Comparison of ENCODE assay signal across 10 cellular contexts in the genomic region with DNA sequence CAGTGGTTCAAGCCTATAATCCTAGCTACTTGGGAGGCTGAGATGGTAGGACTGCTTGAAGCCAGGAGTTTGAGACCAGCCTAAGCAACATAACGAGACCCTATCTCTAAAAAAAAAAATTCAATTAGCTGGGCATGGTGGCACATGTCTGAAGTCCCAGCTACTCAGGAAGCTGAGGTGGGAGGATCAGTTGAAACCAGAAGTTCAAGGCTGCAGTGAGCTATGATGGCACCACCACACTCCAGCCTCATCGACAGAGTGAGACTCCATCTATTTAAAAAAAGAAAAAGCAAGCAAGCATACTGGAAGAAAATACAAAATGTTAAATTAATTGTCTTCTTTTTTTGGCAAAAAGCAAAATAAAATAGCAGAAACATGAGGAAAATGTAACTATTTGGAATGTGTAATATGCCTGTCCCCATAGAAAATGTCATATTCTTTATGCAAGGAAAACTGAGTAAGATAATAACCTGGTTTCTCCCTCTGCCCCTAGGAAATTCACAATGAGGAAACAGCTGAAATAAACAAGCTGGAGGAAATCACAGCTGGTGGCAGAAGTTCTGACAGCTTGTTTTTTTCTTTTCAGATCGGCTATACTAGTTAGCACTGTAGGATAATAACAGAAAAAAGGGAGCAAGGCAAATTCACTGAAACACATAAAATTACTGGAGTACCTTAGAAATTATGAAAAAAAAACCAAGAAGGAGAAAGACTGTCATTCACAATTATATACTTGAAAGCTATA. TPM values are rescaled to one million over a fixed set of nuclear protein-coding genes. Genes with fewer than 3 reads are reported as not detected.
DNase-seq lines count a peak whose midpoint lies in the region; ATAC-seq and TF ChIP-seq lines count a peak whose summit lies in the region.
"Had no signal": no experiment of that assay in that cellular context is flagged by ENCODE, and none has a peak within 500 bp of the region (broad histone marks: within the 10 kb centered on the region; RNA-seq: fewer than 3 reads in every experiment).

No MANE protein-coding gene starts in this region.

- H3K4me1 ChIP-seq in A673 (ENCODE audit: insufficient read depth, low read length, poor library complexity, severe bottlenecking): peaks cover 37% of the 10 kb centered on the region
- H3K4me1 ChIP-seq in HUES6 (ENCODE audit: control insufficient read depth, insufficient read depth, low read length): peaks cover 25% of the 10 kb centered on the region

- TF ChIP-seq CTCF in A673 (conservative IDR thresholded peaks at IDR 0.05; ENCODE audit: low read depth, low read length) (no peak), choroid plexus epithelial cell (conservative IDR thresholded peaks at IDR 0.05; ENCODE audit: low read depth, low read length) (no peak)

- peaks cover 0 to 1% (median 0%) of the 10 kb centered on the region in 7 donors for H3K9me3 Mint-ChIP-seq in naive B cell

- ATAC-seq in naive B cell (ENCODE audit: low read depth in 2 of 2) (no peak), HG02588 (IDR thresholded peaks at IDR 0.05; ENCODE audit: unreplicated experiment) (no peak), HG03460 (IDR thresholded peaks at IDR 0.05; ENCODE audit: unreplicated experiment) (no peak)

- H3K27me3 ChIP-seq in A673 (replicated peaks; ENCODE audit: insufficient read depth, low read depth, low read length, poor library complexity) (no peaks in the 10 kb centered on the region), HUES6 (ENCODE audit: control insufficient read depth, insufficient read depth, low read length) (no peaks in the 10 kb centered on the region)

- no peaks in the 10 kb centered on the region for H3K9me3 ChIP-seq in A673 (ENCODE audit: low read depth, low read length, poor library complexity, severe bottlenecking)
- no peaks in the 10 kb centered on the region for H3K9me3 ChIP-seq in HUES6 (ENCODE audit: control insufficient read depth, insufficient read depth, low read depth, low read length)

- peak overlapping the region; percentile 75 for H3K27ac ChIP-seq in A673 (ENCODE audit: low read depth, low read length, poor library complexity, severe bottlenecking)
- H3K27ac ChIP-seq in HUES6 (ENCODE audit: low read depth, low read length): peak overlapping the region; percentile 36; the same call in 1 of the 2 replicates

- H3K27ac Mint-ChIP-seq in naive B cell: peak overlapping the region in 4 of 6 donors; percentile 58 to 91 (median 86)

- no peaks in the 10 kb centered on the region for H3K36me3 ChIP-seq in A673 (ENCODE audit: insufficient read depth, low read length, poor library complexity, severe bottlenecking)
- H3K36me3 ChIP-seq in HUES6 (ENCODE audit: control insufficient read depth, insufficient read depth, low read length): peaks cover 3% of the 10 kb centered on the region; the same call in 1 of the 2 replicates

- H3K27me3 Mint-ChIP-seq in naive B cell: no peaks in the 10 kb centered on the region

- POLR2A ChIA-PET in A673 (lab: Charles Lee; ENCODE audit: low non-redundant PET): no interaction called here

- H3K4me3 ChIP-seq in A673 (ENCODE audit: low read depth, low read length, poor library complexity, severe bottlenecking): peak overlapping the region; percentile 27
- H3K4me3 ChIP-seq in HUES6 (ENCODE audit: low read depth, low read length): peak overlapping the region; percentile 7; the same call in 1 of the 2 replicates
- H3K4me3 ChIP-seq in choroid plexus epithelial cell (ENCODE audit: low read depth, low read length): no peak overlapping the region

- peaks cover 4 to 6% of the 10 kb centered on the region in 2 donors for H3K36me3 Mint-ChIP-seq in naive B cell

- BruUV-seq in A673 (replicated peaks; lab: Mats Ljungman, UMichigan): TSS peak; percentile 70

- CTCF ChIA-PET in A673 (lab: Charles Lee): no interaction called here

- no peak overlapping the region for H3K9ac ChIP-seq in HUES6 (ENCODE audit: low read length)

- DNase-seq in A673 (ENCODE audit: low spot score) (peak; percentile 76), choroid plexus epithelial cell (ENCODE audit: low read depth) (peak; percentile 66), naive B cell (no peak), RPMI8226 (no peak)
- DNase-seq in stimulated activated CD4-positive, alpha-beta T cell treated with anti-CD3 and anti-CD28 coated beads, Interleukin-2, amount 100 ng/mL, for 48 hours: no peak
- DNase-seq: activated CD4-positive, CD25-positive, alpha-beta regulatory T cell treated with anti-CD3 and anti-CD28 coated beads, Interleukin-2, amount 50 U/mL, for 72 hours; cortex of kidney had no signal

- H3K4me1 Mint-ChIP-seq in naive B cell: peaks cover 45 to 61% (median 48%) of the 10 kb centered on the region in 3 donors

- no peak overlapping the region for H3K4me3 Mint-ChIP-seq in naive B cell

- intact Hi-C loops in A673 (cut with micrococcal nuclease; ENCODE audit: unreplicated experiment): loop anchor here (10.0 kb wide), 1 partner anchor 158 kb away; a partner anchor contains a TSS

RNA-seq across cellular contexts. Expression of a gene that starts 48.5 kb away (rescaled TPM):
- total RNA-seq in A673 (2021): 23.1 and 23.3 TPM in 2 replicates
- polyA plus RNA-seq in naive B cell (ENCODE audit: low read depth in 6 of 6): 10 to 100 TPM; 52.7 to 78.0 (median 63.2) TPM

Comparison
In these comparisons a context has a peak if more than half of its experiments do, and no peak if none do; other contexts are left out.
1. DNase-seq: peak in A673 (single experiment) and choroid plexus epithelial cell (single experiment); none in naive B cell (single experiment), stimulated activated CD4-positive, alpha-beta T cell treated with anti-CD3 and anti-CD28 coated beads, Interleukin-2, amount 100 ng/mL, for 48 hours (0 of 2) and RPMI8226 (single experiment).